ENCODE assay signal across 19 cellular contexts in genomic region chr7:83211685-83212084, GRCh38. TPM values are rescaled to one million over a fixed set of nuclear protein-coding genes. Genes with fewer than 3 reads are reported as not detected.
A peak's percentile ranks its signal among the peaks of the same experiment; 100 is the strongest.
DNase-seq lines count a peak whose midpoint lies in the region; ATAC-seq and TF ChIP-seq lines count a peak whose summit lies in the region.
"Had no signal": no experiment of that assay in that cellular context is flagged by ENCODE, and none has a peak within 500 bp of the region (broad histone marks: within the 10 kb centered on the region; RNA-seq: fewer than 3 reads in every experiment).

No MANE protein-coding gene starts in this region.

- no peaks in the 10 kb centered on the region for H3F3A ChIP-seq in GM23338 (replicated peaks; ENCODE audit: low read depth)

- ATAC-seq in GM23338 (peak; percentile 88), WTC11 (peak; percentile 78), GM18520 (IDR thresholded peaks at IDR 0.05; ENCODE audit: unreplicated experiment) (no peak)
- ATAC-seq: A549, HepG2 had no signal

- POLR2A ChIA-PET in WTC11 (lab: Charles Lee) = no interaction called here

- H3K4me3 Mint-ChIP-seq in GM23338 (peak overlapping the region; percentile 25), WTC11 (peak overlapping the region; percentile 43; the same call in 1 of the 2 replicates)
- H3K4me3 Mint-ChIP-seq: CD4-positive, alpha-beta T cell; IgD-negative memory B cell had no signal

- H3K4me2 ChIP-seq in GM23338 = peak overlapping the region; percentile 48
- H3K4me2 ChIP-seq: A549 had no signal

- peak; percentile 60 for DNase-seq in GM23338 (ENCODE audit: low spot score)
- no peak for DNase-seq in WTC11 (ENCODE audit: low spot score)
- peak; percentile 41 for DNase-seq in iPS DF 4.7 (ENCODE audit: extremely low read depth, low spot score)
- DNase-seq in NCI-H524 (lab: John Stamatoyannopoulos, UW) = no peak
- no peak for DNase-seq in NCI-H1930 (lab: John Stamatoyannopoulos, UW)
- no peak for DNase-seq in SK-N-DZ (ENCODE audit: low spot score)
- DNase-seq: AML-193; Caco-2; CD4-positive, alpha-beta T cell; DMS79 treated with DMSO at 0.1 percent for 48 hours; GF-D8; KBM-7 had no signal

- H3K9me3 Mint-ChIP-seq in GM23338 (no peaks in the 10 kb centered on the region), WTC11 (no peaks in the 10 kb centered on the region)

- no peaks in the 10 kb centered on the region for H3K9me3 ChIP-seq in HUES6 (ENCODE audit: control insufficient read depth, insufficient read depth, low read depth, low read length)
- H3K9me3 ChIP-seq: A549, Caco-2 had no signal

- 0 out of 2 replicates have a peak overlapping the region, but pooled peaks have one; percentile 2 for H3K4me3 ChIP-seq in GM23338
- no peak overlapping the region for H3K4me3 ChIP-seq in HUES6 (ENCODE audit: low read depth, low read length)
- H3K4me3 ChIP-seq: A549 had no signal

- H3K9ac ChIP-seq in HUES6 (ENCODE audit: low read length) = no peak overlapping the region

- H3K27me3 ChIP-seq in GM23338 (ENCODE audit: insufficient read depth) (no peaks in the 10 kb centered on the region), HUES6 (ENCODE audit: control insufficient read depth, insufficient read depth, low read length) (no peaks in the 10 kb centered on the region)

- no peaks in the 10 kb centered on the region for H3K79me2 ChIP-seq in GM23338 (replicated peaks; ENCODE audit: insufficient read depth)

- H3K27ac Mint-ChIP-seq in GM23338 (peak overlapping the region; percentile 39), WTC11 (peak overlapping the region; percentile 91)
- H3K27ac Mint-ChIP-seq: CD4-positive, alpha-beta T cell; IgD-negative memory B cell had no signal

- CTCF ChIA-PET in WTC11 (lab: Charles Lee) = no interaction called here

- H3K4me1 ChIP-seq in GM23338 (ENCODE audit: insufficient read depth) (peaks cover 27% of the 10 kb centered on the region), HUES6 (ENCODE audit: control insufficient read depth, insufficient read depth, low read length) (peaks cover 30% of the 10 kb centered on the region)
- H3K4me1 ChIP-seq: A549, Caco-2 had no signal

- no peaks in the 10 kb centered on the region for H4K20me1 ChIP-seq in GM23338 (replicated peaks; ENCODE audit: insufficient read depth)

- H3K4me1 Mint-ChIP-seq in GM23338 (peaks cover 25% of the 10 kb centered on the region), WTC11 (peaks cover 37% of the 10 kb centered on the region)
- H3K4me1 Mint-ChIP-seq: IgD-negative memory B cell had no signal

- no peak overlapping the region for H2AFZ ChIP-seq in GM23338

- peak overlapping the region; percentile 81 for H3K27ac ChIP-seq in GM23338 (ENCODE audit: low read depth)
- H3K27ac ChIP-seq in HUES6 (ENCODE audit: low read depth, low read length) = peak overlapping the region; percentile 97
- H3K27ac ChIP-seq: 22Rv1, A549, C4-2B had no signal

- TF ChIP-seq CTCF in GM23338 (conservative IDR thresholded peaks at IDR 0.05; ENCODE audit: low read depth in 2 of 2) (no peak), WTC11 (IDR thresholded peaks at IDR 0.05) (no peak)

- H3K9me2 ChIP-seq in GM23338 (ENCODE audit: insufficient read depth) = no peaks in the 10 kb centered on the region

- H3K27me3 Mint-ChIP-seq in GM23338 (ENCODE audit: insufficient read depth, low read depth, poor library complexity) (no peaks in the 10 kb centered on the region), WTC11 (ENCODE audit: low read depth) (no peaks in the 10 kb centered on the region)
- H3K27me3 Mint-ChIP-seq: CD4-positive, alpha-beta T cell; IgD-negative memory B cell had no signal

- H3K36me3 Mint-ChIP-seq in GM23338 (ENCODE audit: low read depth) = no peaks in the 10 kb centered on the region
- H3K36me3 Mint-ChIP-seq in WTC11 = no peaks in the 10 kb centered on the region
- H3K36me3 Mint-ChIP-seq: IgD-negative memory B cell had no signal

- H3K36me3 ChIP-seq in GM23338 (ENCODE audit: insufficient read depth) (no peaks in the 10 kb centered on the region), HUES6 (ENCODE audit: control insufficient read depth, insufficient read depth, low read length) (no peaks in the 10 kb centered on the region)

TF ChIP-seq in GM23338, 12 proteins besides CTCF, POLR2A, EP300 and RAD21:
- TF ChIP-seq STAT1 (IDR thresholded peaks at IDR 0.05; ENCODE audit: unreplicated experiment) (no peak), NANOG (IDR thresholded peaks at IDR 0.05; ENCODE audit: borderline replicate concordance) (peak; percentile 100), REST (IDR thresholded peaks at IDR 0.05; ENCODE audit: unreplicated experiment) (no peak), ZNF331 (CRISPR knock-in tag; IDR thresholded peaks at IDR 0.05; ENCODE audit: low read depth) (no peak), CREB1 (CRISPR knock-in tag; IDR thresholded peaks at IDR 0.05; ENCODE audit: low read depth) (0 out of 2 replicates have a peak, but pooled peaks have one; percentile 10)
TF ChIP-seq in GM23338: peak in this region for 2.

TF ChIP-seq in WTC11, 78 proteins besides CTCF, POLR2A, EP300 and RAD21:
- peak; percentile 32; the same call in 1 of the 2 replicates for TF ChIP-seq JAZF1 (CRISPR knock-in tag; IDR thresholded peaks at IDR 0.05)
- TF ChIP-seq JUN (CRISPR knock-in tag; IDR thresholded peaks at IDR 0.05) = no peak
- peak; percentile 97 for TF ChIP-seq ZMAT4 (CRISPR knock-in tag; IDR thresholded peaks at IDR 0.05)
- no peak for TF ChIP-seq GABPB1 (CRISPR knock-in tag; IDR thresholded peaks at IDR 0.05)

RNA-seq across cellular contexts. Expression of gene PCLO, which starts 49.0 kb away (rescaled TPM):
- 6.4 and 7.4 TPM in 2 replicates for total RNA-seq in GM23338 (2014; rRNA removed; shearing (Covaris generic))
- 8.6 and 9.1 TPM in 2 replicates for polyA plus RNA-seq in GM23338 (2016; fragmentation: Nextera tagmentation; extraction: Ambion mirVana)
- total RNA-seq in WTC11 (2021) = 2.0 to 4.2 TPM (median 3.0 TPM) in 3 replicates
- 7.0 and 9.5 TPM in 2 replicates for polyA plus RNA-seq in SK-N-DZ (2014; cell fraction: cytosol; rRNA removed)
- polyA plus RNA-seq in SK-N-DZ (2014; cell fraction: nucleus; rRNA removed) = 6.4 and 10.5 TPM in 2 replicates
- total RNA-seq: CD4-positive, alpha-beta T cell had no signal
- polyA plus RNA-seq: IgD-negative memory B cell had no signal

Comparison
In these comparisons a context has a peak if more than half of its experiments do, and no peak if none do; other contexts are left out.
1. DNase-seq: peak in GM23338 (single experiment) and iPS DF 4.7 (single experiment); none in WTC11 (single experiment), NCI-H524 (0 of 2), NCI-H1930 (0 of 2) and SK-N-DZ (single experiment).